Comparison of ENCODE assay signal across 8 cellular contexts in genomic region chr12:113776536-113776935, GRCh38.
"Had no signal": no experiment of that assay in that cellular context is flagged by ENCODE, and none has a peak within 500 bp of the region (broad histone marks: within the 10 kb centered on the region; RNA-seq: fewer than 3 reads in every experiment).

No MANE protein-coding gene starts in this region.

- H3K4me3 ChIP-seq: GM23338 had no signal

- H3K4me3 Mint-ChIP-seq: GM23338, H9 had no signal

- DNase-seq: H9, HCEC 1CT, KG1 had no signal

- H3K27ac Mint-ChIP-seq: GM23338, H9, IgD-negative memory B cell had no signal

- H2AFZ ChIP-seq: GM23338 had no signal

- H3K36me3 Mint-ChIP-seq: IgD-negative memory B cell had no signal

- H3K4me1 Mint-ChIP-seq: GM23338, IgD-negative memory B cell had no signal

- ATAC-seq: GM23338 had no signal

- H3K4me2 ChIP-seq: GM23338 had no signal

- FAIRE-seq: H1, H54, HTR-8/SVneo had no signal
